In the genomic region with DNA sequence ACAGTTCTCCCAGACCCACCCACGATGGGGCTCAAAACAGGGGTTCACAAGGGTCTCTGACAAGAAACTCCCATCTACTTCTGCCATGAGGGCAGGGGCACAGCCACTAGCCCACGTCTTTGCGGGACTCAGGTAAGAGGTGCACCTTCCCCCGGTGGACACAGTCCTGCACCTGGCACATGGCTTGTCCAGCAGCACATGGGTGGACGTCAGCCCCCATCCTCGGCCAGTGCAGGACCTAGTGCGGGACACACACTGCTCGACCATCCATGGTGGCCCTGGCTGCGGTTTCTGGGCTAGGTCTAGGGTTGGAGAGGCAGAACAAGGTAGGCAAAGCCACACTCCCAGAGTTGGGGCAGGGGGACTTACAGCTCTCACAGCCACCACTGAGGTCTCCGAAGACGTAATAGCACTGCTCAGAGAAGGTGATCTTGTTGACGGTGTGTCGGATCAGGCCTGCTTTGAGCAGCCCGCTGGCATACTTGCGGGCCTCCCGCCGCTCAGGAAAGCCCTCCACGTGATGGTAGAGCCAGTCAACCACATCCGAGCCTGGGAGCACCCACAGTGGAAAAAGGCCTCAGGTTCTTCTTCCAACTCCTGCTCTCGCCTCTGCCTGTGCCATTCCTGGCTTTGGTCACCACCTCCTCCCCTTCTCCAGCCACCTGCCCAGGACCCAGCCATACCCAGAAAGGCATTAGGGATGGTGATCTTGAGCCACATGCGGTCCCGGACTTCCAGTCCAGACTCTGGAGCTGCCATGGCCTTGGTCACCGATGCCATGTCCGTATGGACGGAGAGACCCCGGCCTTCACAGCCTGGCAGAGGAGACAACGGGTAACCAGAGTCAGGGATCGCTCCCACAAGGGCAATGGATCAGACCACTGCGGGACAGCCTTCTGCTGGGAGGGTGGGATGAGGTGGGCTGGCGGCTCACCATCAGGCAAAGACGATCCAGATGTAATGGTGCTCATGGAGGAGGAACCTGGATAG, we compare ENCODE assay signal across 1 cellular context.
TF ChIP-seq lines count a peak whose summit lies in the region.

No MANE protein-coding gene starts in this region.

TF ChIP-seq in HepG2, 621 proteins besides CTCF, POLR2A, EP300 and RAD21:
- peak; percentile 11 for TF ChIP-seq AGO2 (optimal IDR thresholded peaks at IDR 0.05; ENCODE audit: low read depth, low read length)
- 0 out of 2 replicates have a peak, but pooled peaks have one; percentile 20 for TF ChIP-seq ZFP91 (CRISPR knock-in tag; IDR thresholded peaks at IDR 0.05; ENCODE audit: borderline replicate concordance)
- no peak for TF ChIP-seq ZNF501 (CRISPR knock-in tag; IDR thresholded peaks at IDR 0.05)
